In genomic region chr10:115026041-115026779, GRCh38 we compare ENCODE assay signal across 20 cellular contexts.
DNase-seq lines count a peak whose midpoint lies in the region; ATAC-seq and TF ChIP-seq lines count a peak whose summit lies in the region.
"Had no signal": no experiment of that assay in that cellular context is flagged by ENCODE, and none has a peak within 500 bp of the region (broad histone marks: within the 10 kb centered on the region; RNA-seq: fewer than 3 reads in every experiment).

No MANE protein-coding gene starts in this region.

- H3K36me3 ChIP-seq in GM23338 (ENCODE audit: insufficient read depth) (no peaks in the 10 kb centered on the region), spleen (no peaks in the 10 kb centered on the region)
- H3K36me3 ChIP-seq: SJCRH30, tibial artery had no signal

- H3K4me1 ChIP-seq in GM23338 (ENCODE audit: insufficient read depth) (peaks cover 8% of the 10 kb centered on the region), spleen (no peaks in the 10 kb centered on the region)
- H3K4me1 ChIP-seq: tibial artery had no signal

- no peak overlapping the region for H3K4me2 ChIP-seq in GM23338

- H3K4me1 Mint-ChIP-seq in GM23338 (peaks cover 29% of the 10 kb centered on the region), brain (peaks cover 72% of the 10 kb centered on the region), nephron (peaks cover 41% of the 10 kb centered on the region)

- no peaks in the 10 kb centered on the region for H3K9me3 ChIP-seq in spleen
- H3K9me3 ChIP-seq: SJCRH30, tibial artery had no signal

- no peaks in the 10 kb centered on the region for H3K79me2 ChIP-seq in GM23338 (replicated peaks; ENCODE audit: insufficient read depth)

- no peak overlapping the region for H2AFZ ChIP-seq in GM23338

- no peak overlapping the region for H3K27ac Mint-ChIP-seq in GM23338
- H3K27ac Mint-ChIP-seq in brain: peak overlapping the region; percentile 32 to 90 (median 80)
- peak overlapping the region; percentile 14 to 18 (median 17) for H3K27ac Mint-ChIP-seq in nephron
- H3K27ac Mint-ChIP-seq: stimulated activated memory B cell treated with anti-CD40 and anti-IgM and Interleukin-4, amounts not matched to agents 10 μg/mL and 1 μg/mL and 100 μg/mL, for 72 hours had no signal

- H3K4me3 Mint-ChIP-seq in GM23338: no peak overlapping the region
- H3K4me3 Mint-ChIP-seq in brain: peak overlapping the region in 4 of 5 experiments; percentile 53 to 73 (median 62)
- H3K4me3 Mint-ChIP-seq in nephron: peak overlapping the region in 2 of 3 experiments; percentile 22 to 24
- H3K4me3 Mint-ChIP-seq: naive B cell; stimulated activated memory B cell treated with anti-CD40 and anti-IgM and Interleukin-4, amounts not matched to agents 10 μg/mL and 1 μg/mL and 100 μg/mL, for 72 hours had no signal

- intact Hi-C loops in spleen (cut with DNase I; ENCODE audit: low total_unique reads): no loop called here

- H3K4me3 ChIP-seq in GM23338 (no peak overlapping the region), spleen (no peak overlapping the region)
- H3K4me3 ChIP-seq: lung, SJCRH30, tibial artery had no signal

- peak; percentile 45 for DNase-seq in GM23338 (ENCODE audit: low spot score)
- DNase-seq in NCI-H2227 (lab: John Stamatoyannopoulos, UW; ENCODE audit: unreplicated experiment): peak; percentile 67
- DNase-seq in spleen: no peak
- no peak for DNase-seq in NCI-H1048 (lab: John Stamatoyannopoulos, UW)
- DNase-seq in activated CD4-positive, alpha-beta T cell treated with anti-CD3 and anti-CD28 coated beads for 1 hour: no peak
- DNase-seq: activated CD4-positive, alpha-beta T cell treated with anti-CD3 and anti-CD28 coated beads for 4 hours; activated gamma-delta T cell; AML-193; KBM-7; naive B cell; OCI-M1; SJCRH30; T1000; tibial artery had no signal

- TF ChIP-seq CTCF in GM23338 (conservative IDR thresholded peaks at IDR 0.05; ENCODE audit: low read depth in 2 of 2) (peak; percentile 44 to 45), brain (conservative IDR thresholded peaks at IDR 0.05) (no peak), nephron (IDR thresholded peaks at IDR 0.05; ENCODE audit: unreplicated experiment in 3 of 3) (no peak), spleen (IDR thresholded peaks at IDR 0.05 in 8 of 11, conservative IDR thresholded peaks at IDR 0.05 in 3 of 11) (no peak)

- H3K27me3 ChIP-seq in GM23338 (ENCODE audit: insufficient read depth) (no peaks in the 10 kb centered on the region), spleen (replicated peaks in 1 of 7) (no peaks in the 10 kb centered on the region)
- H3K27me3 ChIP-seq: SJCRH30, tibial artery had no signal

- H4K20me1 ChIP-seq in GM23338 (replicated peaks; ENCODE audit: insufficient read depth): no peaks in the 10 kb centered on the region

- H3F3A ChIP-seq in GM23338 (replicated peaks; ENCODE audit: low read depth): no peaks in the 10 kb centered on the region

- no peaks in the 10 kb centered on the region for H3K9me2 ChIP-seq in GM23338 (ENCODE audit: insufficient read depth)

- no peaks in the 10 kb centered on the region for H3K36me3 Mint-ChIP-seq in GM23338 (ENCODE audit: low read depth)
- H3K36me3 Mint-ChIP-seq in brain: no peaks in the 10 kb centered on the region
- H3K36me3 Mint-ChIP-seq in nephron (ENCODE audit: low read depth): no peaks in the 10 kb centered on the region
- H3K36me3 Mint-ChIP-seq: naive B cell; stimulated activated memory B cell treated with anti-CD40 and anti-IgM and Interleukin-4, amounts not matched to agents 10 μg/mL and 1 μg/mL and 100 μg/mL, for 72 hours had no signal

- TF ChIP-seq POLR2A in spleen (IDR thresholded peaks at IDR 0.05): no peak

- peak; percentile 55 for ATAC-seq in GM23338
- ATAC-seq in esophagus mucosa: no peak
- ATAC-seq: stimulated activated memory B cell treated with anti-CD40 and anti-IgM and Interleukin-4, amounts not matched to agents 10 μg/mL and 1 μg/mL and 100 μg/mL, for 72 hours had no signal

- H3K27me3 Mint-ChIP-seq in GM23338 (ENCODE audit: insufficient read depth, low read depth, poor library complexity) (no peaks in the 10 kb centered on the region), brain (peaks cover 13% of the 10 kb centered on the region), nephron (ENCODE audit: low read depth) (peaks cover 4% of the 10 kb centered on the region)
- H3K27me3 Mint-ChIP-seq: naive B cell; stimulated activated memory B cell treated with anti-CD40 and anti-IgM and Interleukin-4, amounts not matched to agents 10 μg/mL and 1 μg/mL and 100 μg/mL, for 72 hours had no signal

- 71 to 73% (median 72%) methylated on average over 13 of the region's 13 CpGs for WGBS in spleen, 5 donors

- H3K27ac ChIP-seq in GM23338 (ENCODE audit: low read depth) (no peak overlapping the region), spleen (no peak overlapping the region)
- H3K27ac ChIP-seq: epithelial cell of prostate, SJCRH30, tibial artery had no signal

- H3K9me3 Mint-ChIP-seq in GM23338 (no peaks in the 10 kb centered on the region), brain (no peaks in the 10 kb centered on the region), nephron (no peaks in the 10 kb centered on the region)
- H3K9me3 Mint-ChIP-seq: naive B cell; stimulated activated memory B cell treated with anti-CD40 and anti-IgM and Interleukin-4, amounts not matched to agents 10 μg/mL and 1 μg/mL and 100 μg/mL, for 72 hours had no signal

TF ChIP-seq in GM23338, 12 proteins besides CTCF, POLR2A, EP300 and RAD21:
- TF ChIP-seq ETS1 (IDR thresholded peaks at IDR 0.05): no peak

Comparison
In these comparisons a context has a peak if more than half of its experiments do, and no peak if none do; other contexts are left out.
1. DNase-seq: peak in GM23338 (single experiment) and NCI-H2227 (single experiment); none in spleen (single experiment), NCI-H1048 (single experiment) and activated CD4-positive, alpha-beta T cell treated with anti-CD3 and anti-CD28 coated beads for 1 hour (single experiment).
2. CTCF ChIP-seq: peak in GM23338 (2 of 2); none in brain (0 of 2), nephron (0 of 3) and spleen (0 of 11).